Comparison of ENCODE assay signal across 10 cellular contexts in genomic region chr1:52057876-52058275, GRCh38. TPM values are rescaled to one million over a fixed set of nuclear protein-coding genes. Genes with fewer than 3 reads are reported as not detected.
A peak's percentile ranks its signal among the peaks of the same experiment; 100 is the strongest.
DNase-seq lines count a peak whose midpoint lies in the region; ATAC-seq and TF ChIP-seq lines count a peak whose summit lies in the region.
"Had no signal": no experiment of that assay in that cellular context is flagged by ENCODE, and none has a peak within 500 bp of the region (broad histone marks: within the 10 kb centered on the region; RNA-seq: fewer than 3 reads in every experiment).

No MANE protein-coding gene starts in this region.

- H3K27me3 ChIP-seq in HAP-1 (ENCODE audit: low read depth) = no peaks in the 10 kb centered on the region
- no peaks in the 10 kb centered on the region for H3K27me3 ChIP-seq in layer of hippocampus (ENCODE audit: control insufficient read depth, insufficient read depth, low read length)

- H3K27ac Mint-ChIP-seq in activated naive CD8-positive, alpha-beta T cell treated with anti-CD3 and anti-CD28 coated beads for 36 hours = peak overlapping the region; percentile 2

- H3K9me3 Mint-ChIP-seq in activated naive CD8-positive, alpha-beta T cell treated with anti-CD3 and anti-CD28 coated beads for 36 hours = no peaks in the 10 kb centered on the region

- no peaks in the 10 kb centered on the region for H3K27me3 Mint-ChIP-seq in activated naive CD8-positive, alpha-beta T cell treated with anti-CD3 and anti-CD28 coated beads for 36 hours

- H3K4me3 ChIP-seq in AG10803 (ENCODE audit: low read length) (peak overlapping the region; percentile 94), HAP-1 (peak overlapping the region; percentile 90)

- H3K4me1 Mint-ChIP-seq in activated naive CD8-positive, alpha-beta T cell treated with anti-CD3 and anti-CD28 coated beads for 36 hours = peaks cover 39% of the 10 kb centered on the region

- H3K36me3 Mint-ChIP-seq in activated naive CD8-positive, alpha-beta T cell treated with anti-CD3 and anti-CD28 coated beads for 36 hours = peaks cover 26% of the 10 kb centered on the region

- in situ Hi-C loops in HAP-1 (cut with MboI; ENCODE audit: low sequenced_read_pairs) = no loop called here

- TF ChIP-seq CTCF in AG10803 (conservative IDR thresholded peaks at IDR 0.05; ENCODE audit: low read length) = no peak

- no peak for ATAC-seq in HG03039 (IDR thresholded peaks at IDR 0.05; ENCODE audit: unreplicated experiment)
- ATAC-seq: lower lobe of right lung had no signal

- peak overlapping the region; percentile 96 for H3K4me3 Mint-ChIP-seq in activated naive CD8-positive, alpha-beta T cell treated with anti-CD3 and anti-CD28 coated beads for 36 hours

- H3K4me1 ChIP-seq in HAP-1 = peaks cover 22% of the 10 kb centered on the region

- no peaks in the 10 kb centered on the region for H3K9me3 ChIP-seq in HAP-1
- H3K9me3 ChIP-seq: lower lobe of right lung had no signal

- DNase-seq in AG10803 (ENCODE audit: low read depth) = peak; percentile 40
- DNase-seq in HAP-1 (ENCODE audit: low spot score in 2 of 2) = no peak
- no peak for DNase-seq in activated naive CD8-positive, alpha-beta T cell treated with anti-CD3 and anti-CD28 coated beads for 36 hours
- DNase-seq in stimulated activated CD4-positive, alpha-beta T cell treated with anti-CD3 and anti-CD28 coated beads, Interleukin-4, amount 100 ng/mL, for 4 hours = no peak
- no peak for DNase-seq in substantia nigra (lab: John Stamatoyannopoulos, UW)
- DNase-seq in NCI-H187 (lab: John Stamatoyannopoulos, UW) = no peak
- DNase-seq: GDM1, lower lobe of right lung had no signal

- peaks cover 29% of the 10 kb centered on the region for H3K36me3 ChIP-seq in HAP-1 (replicated peaks)

- H3K27ac ChIP-seq in layer of hippocampus (ENCODE audit: low read depth, low read length) (peak overlapping the region; percentile 1), substantia nigra (ENCODE audit: low read depth, low read length, poor library complexity, severe bottlenecking) (no peak overlapping the region)

RNA-seq across cellular contexts. Expression of gene BTF3L4, which starts 1.8 kb away (rescaled TPM):
- total RNA-seq in activated naive CD8-positive, alpha-beta T cell treated with anti-CD3 and anti-CD28 coated beads for 36 hours = 10 to 100 TPM; 40.2 to 43.2 TPM

RNA-seq across cellular contexts. Expression of gene TXNDC12, which starts 2.9 kb away (rescaled TPM):
- total RNA-seq in activated naive CD8-positive, alpha-beta T cell treated with anti-CD3 and anti-CD28 coated beads for 36 hours = 10 to 100 TPM; 33.3 to 36.1 TPM

RNA-seq across cellular contexts. Expression of gene KTI12, which starts 24.3 kb away (rescaled TPM):
- total RNA-seq in activated naive CD8-positive, alpha-beta T cell treated with anti-CD3 and anti-CD28 coated beads for 36 hours = 10 to 100 TPM; 17.6 to 18.1 TPM
